ENCODE assay signal across 16 cellular contexts in the genomic region with DNA sequence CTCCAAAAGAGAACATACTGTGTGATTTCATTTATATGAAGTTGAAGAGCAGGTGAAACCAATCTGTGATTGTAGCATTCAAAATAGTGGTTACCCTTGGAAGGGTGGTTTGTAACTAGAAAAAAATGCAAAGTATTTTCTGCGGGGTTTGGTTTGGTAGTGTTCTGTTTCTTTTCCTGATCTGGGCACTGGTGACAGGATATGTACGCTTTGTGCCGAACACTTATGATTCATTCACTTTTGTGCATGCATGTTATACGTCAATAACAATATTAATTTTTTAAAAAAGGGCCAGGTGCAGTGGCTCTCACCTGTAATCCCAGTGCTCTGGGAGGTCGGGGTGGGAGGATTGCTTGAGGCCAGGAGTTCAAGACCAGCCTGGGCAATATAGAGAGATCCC.
DNase-seq lines count a peak whose midpoint lies in the region; ATAC-seq and TF ChIP-seq lines count a peak whose summit lies in the region.
"Had no signal": no experiment of that assay in that cellular context is flagged by ENCODE, and none has a peak within 500 bp of the region (broad histone marks: within the 10 kb centered on the region; RNA-seq: fewer than 3 reads in every experiment).

No MANE protein-coding gene starts in this region.

- no peaks in the 10 kb centered on the region for H3F3A ChIP-seq in smooth muscle cell (ENCODE audit: low read depth)

- BruUV-seq in Caco-2 (replicated peaks; lab: Mats Ljungman, UMichigan): no TSS peak

- H3K27me3 Mint-ChIP-seq in Caco-2 (ENCODE audit: insufficient read depth, unreplicated experiment): no peaks in the 10 kb centered on the region
- H3K27me3 Mint-ChIP-seq: activated CD4-positive, alpha-beta memory T cell treated with anti-CD3 and anti-CD28 coated beads, Interleukin-2, amount 10 ng/mL, durations not matched to agents 7 days and 5 days; stimulated activated naive CD8-positive, alpha-beta T cell treated with anti-CD3 and anti-CD28 coated beads, Interleukin-15, Interleukin-2, amounts not matched to agents 100 ng/mL and 50 ng/mL, for 24 hours had no signal

- ATAC-seq in GM18502 (IDR thresholded peaks at IDR 0.05; ENCODE audit: poor library complexity, unreplicated experiment) (no peak), left colon (no peak)
- ATAC-seq: HCT116 had no signal

- POLR2A ChIA-PET in Caco-2 (lab: Charles Lee): interaction anchor here (1.0 kb wide), 1 partner anchor 24 kb away, joined by 3 read pairs; no protein-coding TSS in a partner anchor

- 90 to 94% methylated on average over 5 of the region's 5 CpGs for WGBS in sigmoid colon, 2 donors
- 83% methylated on average over 5 of the region's 5 CpGs for WGBS in smooth muscle cell (ENCODE audit: low lambda C conversion rate)

- TF ChIP-seq EP300 in sigmoid colon (IDR thresholded peaks at IDR 0.05): no peak

- H3K9me3 ChIP-seq in sigmoid colon: no peaks in the 10 kb centered on the region
- no peaks in the 10 kb centered on the region for H3K9me3 ChIP-seq in Caco-2
- no peaks in the 10 kb centered on the region for H3K9me3 ChIP-seq in smooth muscle cell (replicated peaks; ENCODE audit: low read depth)

- peak; percentile 53 for DNase-seq in EH (ENCODE audit: low read depth)
- DNase-seq in epithelial cell of prostate (ENCODE audit: low read depth, low spot score): no peak
- DNase-seq in sigmoid colon: no peak
- no peak for DNase-seq in Caco-2
- no peak for DNase-seq in smooth muscle cell (lab: John Stamatoyannopoulos, UW; ENCODE audit: unreplicated experiment)
- no peak for DNase-seq in left colon
- DNase-seq: activated CD4-positive, alpha-beta memory T cell treated with anti-CD3 and anti-CD28 coated beads, Interleukin-2, amount 10 ng/mL, durations not matched to agents 7 days and 5 days; cortex of kidney; Karpas-422; mesendoderm; nephron progenitor cell; T-helper 1 cell had no signal

- H3K79me2 ChIP-seq in smooth muscle cell (ENCODE audit: low read depth): no peaks in the 10 kb centered on the region

- no peak for TF ChIP-seq POLR2A in sigmoid colon (IDR thresholded peaks at IDR 0.05)

- H3K4me3 ChIP-seq in sigmoid colon (no peak overlapping the region), Caco-2 (ENCODE audit: low read depth, low read length) (no peak overlapping the region), smooth muscle cell (no peak overlapping the region)

- no peaks in the 10 kb centered on the region for H4K20me1 ChIP-seq in smooth muscle cell (ENCODE audit: low read depth)

- H3K9me3 Mint-ChIP-seq in Caco-2 (ENCODE audit: unreplicated experiment): no peaks in the 10 kb centered on the region
- H3K9me3 Mint-ChIP-seq: activated CD4-positive, alpha-beta memory T cell treated with anti-CD3 and anti-CD28 coated beads, Interleukin-2, amount 10 ng/mL, durations not matched to agents 7 days and 5 days; nephron progenitor cell; stimulated activated naive CD8-positive, alpha-beta T cell treated with anti-CD3 and anti-CD28 coated beads, Interleukin-15, Interleukin-2, amounts not matched to agents 100 ng/mL and 50 ng/mL, for 24 hours had no signal

- H3K36me3 ChIP-seq in sigmoid colon: no peaks in the 10 kb centered on the region
- peaks cover 2% of the 10 kb centered on the region; the same call in 1 of the 2 replicates for H3K36me3 ChIP-seq in Caco-2 (ENCODE audit: control insufficient read depth, insufficient read depth, low read length)
- H3K36me3 ChIP-seq in smooth muscle cell (ENCODE audit: low read depth): no peaks in the 10 kb centered on the region

- H3K27me3 ChIP-seq in sigmoid colon (no peaks in the 10 kb centered on the region), Caco-2 (replicated peaks; ENCODE audit: control insufficient read depth, insufficient read depth, low read length) (no peaks in the 10 kb centered on the region), smooth muscle cell (ENCODE audit: low read depth) (no peaks in the 10 kb centered on the region)

- H3K27ac Mint-ChIP-seq in Caco-2 (ENCODE audit: unreplicated experiment): no peak overlapping the region
- H3K27ac Mint-ChIP-seq: nephron progenitor cell had no signal

- CTCF ChIA-PET in Caco-2 (lab: Charles Lee): no interaction called here

- H3K4me2 ChIP-seq in smooth muscle cell: no peak overlapping the region

- no peak overlapping the region for H3K4me3 Mint-ChIP-seq in Caco-2 (ENCODE audit: unreplicated experiment)
- H3K4me3 Mint-ChIP-seq: activated CD4-positive, alpha-beta memory T cell treated with anti-CD3 and anti-CD28 coated beads, Interleukin-2, amount 10 ng/mL, durations not matched to agents 7 days and 5 days; nephron progenitor cell; stimulated activated naive CD8-positive, alpha-beta T cell treated with anti-CD3 and anti-CD28 coated beads, Interleukin-15, Interleukin-2, amounts not matched to agents 100 ng/mL and 50 ng/mL, for 24 hours had no signal

- TF ChIP-seq CTCF in VCaP (conservative IDR thresholded peaks at IDR 0.05) (no peak), sigmoid colon (IDR thresholded peaks at IDR 0.05) (no peak), Caco-2 (IDR thresholded peaks at IDR 0.05; ENCODE audit: insufficient read depth in 1 of 2, low read depth in 1 of 2, low read length in 1 of 2, severe bottlenecking in 1 of 2, unreplicated experiment in 1 of 2) (no peak), smooth muscle cell (IDR thresholded peaks at IDR 0.05; ENCODE audit: borderline replicate concordance, insufficient read depth, poor library complexity, severe bottlenecking) (no peak)

- intact Hi-C loops in sigmoid colon (cut with DNase I) (no loop called here), Caco-2 (cut with micrococcal nuclease; ENCODE audit: unreplicated experiment) (no loop called here), left colon (cut with DNase I, micrococcal nuclease) (no loop called here)

- H3K4me1 ChIP-seq in sigmoid colon (peaks cover 0 to 93% (median 71%) of the 10 kb centered on the region in 4 donors), Caco-2 (no peaks in the 10 kb centered on the region), smooth muscle cell (ENCODE audit: low read depth) (no peaks in the 10 kb centered on the region)

- H3K27ac ChIP-seq in VCaP (peak overlapping the region; percentile 87), epithelial cell of prostate (peak overlapping the region; percentile 99), sigmoid colon (peak overlapping the region in 3 of 4 donors; percentile 55 to 67 (median 58)), smooth muscle cell (ENCODE audit: low read depth) (no peak overlapping the region)

- peaks cover 2% of the 10 kb centered on the region for H3K36me3 Mint-ChIP-seq in Caco-2 (ENCODE audit: insufficient read depth, unreplicated experiment)

- H3K4me1 Mint-ChIP-seq in Caco-2 (ENCODE audit: low read depth, unreplicated experiment): peaks cover 5% of the 10 kb centered on the region

- H2AFZ ChIP-seq in smooth muscle cell (ENCODE audit: low read depth): no peak overlapping the region

- no peak overlapping the region for H3K9ac ChIP-seq in smooth muscle cell (ENCODE audit: low read depth)
